Comparison of ENCODE assay signal across 8 cellular contexts in genomic region chr9:122991370-122991830, GRCh38. TPM values are rescaled to one million over a fixed set of nuclear protein-coding genes. Genes with fewer than 3 reads are reported as not detected.
DNase-seq lines count a peak whose midpoint lies in the region; ATAC-seq, FAIRE-seq and TF ChIP-seq lines count a peak whose summit lies in the region.

No MANE protein-coding gene starts in this region.

- peaks cover 33% of the 10 kb centered on the region for H3K36me3 Mint-ChIP-seq in brain

- in situ Hi-C loops in SK-MEL-5 (cut with HindIII; ENCODE audit: low pct_unique_long_range_greater_than_20kb, low sequenced_read_pairs): no loop called here

- no peaks in the 10 kb centered on the region for H3K4me1 Mint-ChIP-seq in brain

- FAIRE-seq in D721Med (lab: Jason Lieb, UNC): no peak
- FAIRE-seq in islet of Langerhans (lab: Jason Lieb, UNC): peak; percentile 94

- no peaks in the 10 kb centered on the region for H3K9me3 Mint-ChIP-seq in brain

- H3K27ac Mint-ChIP-seq in brain: peak overlapping the region in 2 of 5 experiments; percentile 42 to 77

- peak; percentile 47 for ATAC-seq in HG02610 (IDR thresholded peaks at IDR 0.05; ENCODE audit: unreplicated experiment)
- ATAC-seq in HG02642 (IDR thresholded peaks at IDR 0.05; ENCODE audit: poor library complexity, unreplicated experiment): no peak

- DNase-seq in D721Med (ENCODE audit: insufficient read length, low spot score) (no peak), SK-MEL-5 (ENCODE audit: low read depth, low spot score) (peak; percentile 67), NCI-H1694 treated with DMSO at 0.1 percent for 48 hours (lab: John Stamatoyannopoulos, UW) (no peak)
- DNase-seq in stimulated activated CD4-positive, alpha-beta T cell treated with anti-CD3 and anti-CD28 coated beads, Interleukin-2, amount 100 ng/mL, for 4 hours (ENCODE audit: low read depth): peak; percentile 49

- no peaks in the 10 kb centered on the region for H3K27me3 Mint-ChIP-seq in brain

- TF ChIP-seq CTCF in D721Med (IDR thresholded peaks at IDR 0.05; ENCODE audit: insufficient read depth, missing control alignments): peak; percentile 67
- peak; percentile 61 to 75 for TF ChIP-seq CTCF in brain (conservative IDR thresholded peaks at IDR 0.05)

- no peak overlapping the region for H3K4me3 Mint-ChIP-seq in brain

RNA-seq across cellular contexts. Expression of gene GPR21, which starts 42.1 kb away (rescaled TPM):
- 0.24 and 0.32 TPM in 2 replicates for total RNA-seq in SK-MEL-5 (2014; rRNA removed; shearing (Covaris generic))
- not detected in 2 replicates for polyA plus RNA-seq in SK-MEL-5 (2015; cell fraction: cytosol; rRNA removed)
- polyA plus RNA-seq in SK-MEL-5 (2015; cell fraction: nucleus; rRNA removed): not detected in 2 replicates
- not detected for polyA plus RNA-seq in brain (ENCODE audit: insufficient read depth, low read depth, low replicate concordance)

RNA-seq across cellular contexts. Expression of gene RABGAP1, which starts 50.6 kb away (rescaled TPM):
- 18.3 and 27.5 TPM in 2 replicates for total RNA-seq in SK-MEL-5 (2014; rRNA removed; shearing (Covaris generic))
- 16.7 and 19.8 TPM in 2 replicates for polyA plus RNA-seq in SK-MEL-5 (2015; cell fraction: cytosol; rRNA removed)
- 38.2 and 54.0 TPM in 2 replicates for polyA plus RNA-seq in SK-MEL-5 (2015; cell fraction: nucleus; rRNA removed)
- 34.8 TPM for polyA plus RNA-seq in brain (ENCODE audit: insufficient read depth, low read depth, low replicate concordance)

Comparison
In these comparisons a context has a peak if more than half of its experiments do, and no peak if none do; other contexts are left out.
1. DNase-seq: peak in SK-MEL-5 (single experiment) and stimulated activated CD4-positive, alpha-beta T cell treated with anti-CD3 and anti-CD28 coated beads, Interleukin-2, amount 100 ng/mL, for 4 hours (single experiment); none in D721Med (single experiment) and NCI-H1694 treated with DMSO at 0.1 percent for 48 hours (single experiment).